ENCODE assay signal across 24 cellular contexts in the genomic region with DNA sequence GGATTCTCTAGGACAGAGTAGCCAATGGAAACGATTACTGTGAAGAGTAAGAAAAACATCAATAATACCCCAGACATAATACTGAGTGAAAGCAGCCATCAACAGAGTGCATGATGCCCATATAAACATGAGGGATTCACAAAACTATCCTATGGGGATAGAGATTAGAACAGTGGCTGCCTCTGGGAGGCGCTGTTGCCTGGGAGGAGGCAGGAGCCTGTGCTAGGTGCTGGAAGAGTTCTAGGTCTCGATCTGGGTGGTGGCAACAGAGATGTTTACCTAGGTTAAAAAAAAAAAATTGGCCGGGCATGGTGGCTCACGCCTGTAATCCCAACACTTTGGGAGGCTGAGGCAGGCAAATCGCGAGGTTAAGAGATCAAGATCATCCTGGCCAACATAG. TPM values are rescaled to one million over a fixed set of nuclear protein-coding genes. Genes with fewer than 3 reads are reported as not detected.
DNase-seq lines count a peak whose midpoint lies in the region; ATAC-seq, FAIRE-seq and TF ChIP-seq lines count a peak whose summit lies in the region.
"Had no signal": no experiment of that assay in that cellular context is flagged by ENCODE, and none has a peak within 500 bp of the region (broad histone marks: within the 10 kb centered on the region; RNA-seq: fewer than 3 reads in every experiment).

No MANE protein-coding gene starts in this region.

- H3K9me3 ChIP-seq in HepG2 (ENCODE audit: low read length) (no peaks in the 10 kb centered on the region), right lobe of liver (no peaks in the 10 kb centered on the region), spleen (no peaks in the 10 kb centered on the region)
- H3K9me3 ChIP-seq: ovary had no signal

- POLR2A ChIA-PET in HepG2 (lab: Yijun Ruan, JAX) (no interaction called here), WTC11 (lab: Charles Lee) (no interaction called here)

- H3K4me1 ChIP-seq in HepG2 (ENCODE audit: insufficient read depth, low read length), result peaks cover 14% of the 10 kb centered on the region
- H3K4me1 ChIP-seq in right lobe of liver, result no peaks in the 10 kb centered on the region
- peaks cover 0 to 8% (median 0%) of the 10 kb centered on the region in 6 donors for H3K4me1 ChIP-seq in spleen

- TF ChIP-seq CTCF in HepG2 (CRISPR knock-in tag; IDR thresholded peaks at IDR 0.05), result peak; percentile 30
- TF ChIP-seq CTCF in right lobe of liver (IDR thresholded peaks at IDR 0.05), result no peak
- TF ChIP-seq CTCF in WTC11 (IDR thresholded peaks at IDR 0.05), result peak; percentile 52
- TF ChIP-seq CTCF in spleen (IDR thresholded peaks at IDR 0.05 in 8 of 11, conservative IDR thresholded peaks at IDR 0.05 in 3 of 11), result no peak
- TF ChIP-seq CTCF in dorsolateral prefrontal cortex (IDR thresholded peaks at IDR 0.05 in 54 of 56, conservative IDR thresholded peaks at IDR 0.05 in 2 of 56; ENCODE audit: low read depth in 1 of 56, partially characterized antibody in 56 of 56), result no peak

- intact Hi-C loops in HepG2 (cut with micrococcal nuclease; ENCODE audit: unreplicated experiment) (no loop called here), right lobe of liver (cut with DNase I) (no loop called here), spleen (cut with DNase I; ENCODE audit: low total_unique reads) (no loop called here), dorsolateral prefrontal cortex (cut with DNase I) (no loop called here)

- in situ Hi-C loops in HepG2 (cut with HindIII; ENCODE audit: extremely low pct_ligation_motif_present, low pct_unique_long_range_greater_than_20kb), result no loop called here

- no peaks in the 10 kb centered on the region for H3K36me3 ChIP-seq in HepG2 (replicated peaks in 1 of 2; ENCODE audit: control insufficient read depth in 1 of 2, insufficient read depth in 2 of 2, low read length in 2 of 2)
- H3K36me3 ChIP-seq in right lobe of liver, result no peaks in the 10 kb centered on the region
- no peaks in the 10 kb centered on the region for H3K36me3 ChIP-seq in spleen
- H3K36me3 ChIP-seq: ovary had no signal

- TF ChIP-seq EP300 in HepG2 (IDR thresholded peaks at IDR 0.05; ENCODE audit: low read depth in 2 of 2, low read length in 2 of 2), result no peak
- TF ChIP-seq EP300 in HepG2 (CRISPR knock-in tag; IDR thresholded peaks at IDR 0.05; ENCODE audit: borderline replicate concordance), result no peak

- H3K27me3 ChIP-seq in HepG2 (ENCODE audit: control insufficient read depth in 1 of 2, insufficient read depth in 2 of 2, low read length in 2 of 2) (peaks cover 3 to 55% of the 10 kb centered on the region in 2 experiments; a peak in 3 of 5 replicates), right lobe of liver (no peaks in the 10 kb centered on the region), spleen (replicated peaks in 1 of 7) (peaks cover 0 to 28% (median 0%) of the 10 kb centered on the region in 7 donors), dorsolateral prefrontal cortex (peaks cover 0 to 9% (median 0%) of the 10 kb centered on the region in 45 donors)
- H3K27me3 ChIP-seq: ovary had no signal

- no peak overlapping the region for H3K4me3 Mint-ChIP-seq in WTC11
- H3K4me3 Mint-ChIP-seq: CD4-positive, alpha-beta memory T cell; naive thymus-derived CD8-positive, alpha-beta T cell; stimulated activated effector memory CD8-positive, alpha-beta T cell treated with anti-CD3 and anti-CD28 coated beads, Interleukin-12 subunit alpha, Interleukin-12 subunit beta, amount 100 ng/mL, for 72 hours had no signal

- H3K9me3 Mint-ChIP-seq in WTC11, result peaks cover 12% of the 10 kb centered on the region
- H3K9me3 Mint-ChIP-seq: naive thymus-derived CD8-positive, alpha-beta T cell; stimulated activated effector memory CD8-positive, alpha-beta T cell treated with anti-CD3 and anti-CD28 coated beads, Interleukin-12 subunit alpha, Interleukin-12 subunit beta, amount 100 ng/mL, for 72 hours had no signal

- DNase-seq in HepG2 (ENCODE audit: low spot score), result no peak
- no peak for DNase-seq in right lobe of liver
- DNase-seq in NAMALWA (ENCODE audit: low spot score), result peak; percentile 39
- peak; percentile 61 for DNase-seq in WTC11 (ENCODE audit: low spot score)
- DNase-seq in spleen, result peak; percentile 17
- DNase-seq in dorsolateral prefrontal cortex, result no peak
- DNase-seq in T-helper 9 cell, result no peak
- DNase-seq in NCI-H1417 treated with DMSO at 0.1 percent for 48 hours (lab: John Stamatoyannopoulos, UW), result no peak
- DNase-seq: activated CD4-positive, alpha-beta T cell treated with anti-CD3 and anti-CD28 coated beads, Interleukin-2, amount 50 U/mL, for 4 hours; activated gamma-delta T cell treated with Interleukin-2 at 50 U/mL for 16 hours; amniotic stem cell; caudate nucleus; CD4-positive, alpha-beta memory T cell; DMS79; KBM-7; mesenchymal stem cell; naive thymus-derived CD8-positive, alpha-beta T cell; NCI-H1417; NCI-H774; ovary had no signal

- H2AFZ ChIP-seq in HepG2 (ENCODE audit: low read length), result no peak overlapping the region

- H3K36me3 Mint-ChIP-seq in WTC11, result peaks cover 3% of the 10 kb centered on the region; the same call in 1 of the 2 replicates
- H3K36me3 Mint-ChIP-seq: CD4-positive, alpha-beta memory T cell; naive thymus-derived CD8-positive, alpha-beta T cell; stimulated activated effector memory CD8-positive, alpha-beta T cell treated with anti-CD3 and anti-CD28 coated beads, Interleukin-12 subunit alpha, Interleukin-12 subunit beta, amount 100 ng/mL, for 72 hours had no signal

- CTCF ChIA-PET in HepG2 (lab: Yijun Ruan, JAX; ENCODE audit: low intra/inter-chr PET ratio, low total read pairs) (no interaction called here), WTC11 (lab: Charles Lee) (interaction anchor here (0.8 to 0.9 kb wide), 2 partner anchors 46 to 99 kb away, joined by 3 to 5 read pairs; no protein-coding TSS in a partner anchor)

- H3K27me3 Mint-ChIP-seq in WTC11 (ENCODE audit: low read depth), result no peaks in the 10 kb centered on the region

- H3K27ac ChIP-seq in HepG2 (ENCODE audit: extremely low read length, insufficient read depth, low read length) (no peak overlapping the region), right lobe of liver (no peak overlapping the region), spleen (no peak overlapping the region), dorsolateral prefrontal cortex (peak overlapping the region in 6 of 59 donors; percentile 40 to 62 (median 52))
- H3K27ac ChIP-seq: ovary had no signal

- no peaks in the 10 kb centered on the region for H3K4me1 Mint-ChIP-seq in WTC11
- H3K4me1 Mint-ChIP-seq: CD4-positive, alpha-beta memory T cell had no signal

- no peak for FAIRE-seq in HepG2 (lab: Jason Lieb, UNC)
- FAIRE-seq: H54, RCC 7860 had no signal

- H3K4me2 ChIP-seq in HepG2 (ENCODE audit: low read depth, low read length), result no peak overlapping the region

- WGBS in HepG2 (ENCODE audit: low lambda C conversion rate), result 32% methylated on average over 7 of the region's 7 CpGs
- 74% methylated on average over 4 of the region's 7 CpGs for WGBS in right lobe of liver (ENCODE audit: insufficient coverage, low coverage, low lambda C conversion rate, missing lambda C conversion rate)
- 86 to 88% (median 87%) methylated on average over 7 of the region's 7 CpGs for WGBS in spleen, 5 donors

- TF ChIP-seq RAD21 in HepG2 (CRISPR knock-in tag; IDR thresholded peaks at IDR 0.05), result no peak

- BruUV-seq in HepG2 (replicated peaks; lab: Mats Ljungman, UMichigan), result no TSS peak

- no peaks in the 10 kb centered on the region for H4K20me1 ChIP-seq in HepG2 (ENCODE audit: insufficient read depth, low read length)

- TF ChIP-seq POLR2A in HepG2 (IDR thresholded peaks at IDR 0.05; ENCODE audit: insufficient read depth in 1 of 2, low read depth in 2 of 2, low read length in 2 of 2) (no peak), right lobe of liver (IDR thresholded peaks at IDR 0.05) (no peak), spleen (IDR thresholded peaks at IDR 0.05) (no peak)

- no peaks in the 10 kb centered on the region for H3K79me2 ChIP-seq in HepG2 (ENCODE audit: insufficient read depth, low read length)

- H3K4me3 ChIP-seq in HepG2 (replicated peaks in 1 of 3; ENCODE audit: insufficient read depth in 1 of 3, low read depth in 2 of 3, low read length in 3 of 3), result no peak overlapping the region
- H3K4me3 ChIP-seq in right lobe of liver, result no peak overlapping the region
- H3K4me3 ChIP-seq in spleen, result no peak overlapping the region
- H3K4me3 ChIP-seq in dorsolateral prefrontal cortex, result no peak overlapping the region
- H3K4me3 ChIP-seq: ovary had no signal

- no peak overlapping the region for H3K27ac Mint-ChIP-seq in WTC11
- H3K27ac Mint-ChIP-seq: naive thymus-derived CD8-positive, alpha-beta T cell; stimulated activated effector memory CD8-positive, alpha-beta T cell treated with anti-CD3 and anti-CD28 coated beads, Interleukin-12 subunit alpha, Interleukin-12 subunit beta, amount 100 ng/mL, for 72 hours had no signal

- 0 out of 3 replicates have a peak, but pooled peaks have one; percentile 20 for ATAC-seq in HepG2
- no peak for ATAC-seq in right lobe of liver
- peak; percentile 70 for ATAC-seq in WTC11
- ATAC-seq: naive thymus-derived CD8-positive, alpha-beta T cell; sciatic nerve; stimulated activated effector memory CD8-positive, alpha-beta T cell treated with anti-CD3 and anti-CD28 coated beads, Interleukin-12 subunit alpha, Interleukin-12 subunit beta, amount 100 ng/mL, for 72 hours had no signal

- no peak overlapping the region for H3K9ac ChIP-seq in HepG2 (ENCODE audit: insufficient read depth, low read depth, low read length)

RNA-seq across cellular contexts. Expression of a gene that starts 7.9 kb away (rescaled TPM):
- total RNA-seq in HepG2 (2016; rRNA removed; fragmentation: Illumina TruSeq; extraction: Trizol) (not detected in 2 replicates), right lobe of liver (1 to 10 TPM in 1 of 6 experiments, under 1 TPM in 2, not detected in 3; 0.19 to 1.2 (median 0.22) TPM), WTC11 (2021) (6.0 to 10.9 TPM (median 6.6 TPM) in 3 replicates), spleen (1 to 10 TPM in 1 of 7 donors, under 1 TPM in 6; 0.32 to 2.6 (median 0.64) TPM), dorsolateral prefrontal cortex (100 to 1,000 TPM in 11 of 120 experiments, 10 to 100 TPM in 106, 1 to 10 TPM in 3; 7.4 to 185 (median 44.7) TPM)
- total RNA-seq in HepG2 (2016; cell fraction: cytosol; rRNA removed; fragmentation: Illumina TruSeq; extraction: Trizol; ENCODE audit: low read depth), result not detected in 2 replicates
- not detected in 2 replicates for total RNA-seq in HepG2 (2016; cell fraction: insoluble cytoplasmic fraction; rRNA removed; fragmentation: Illumina TruSeq; extraction: Trizol)
- total RNA-seq in HepG2 (2016; cell fraction: membrane; rRNA removed; fragmentation: Illumina TruSeq; extraction: Trizol), result not detected in 2 replicates
- total RNA-seq in HepG2 (2016; cell fraction: nucleus; rRNA removed; fragmentation: Illumina TruSeq; extraction: Trizol), result not detected in 2 replicates
- polyA plus RNA-seq in HepG2 (2011; rRNA removed) (0.09 and 0.20 TPM in 2 replicates), spleen (under 1 TPM; 0.23 to 0.61 (median 0.41) TPM)
- polyA plus RNA-seq in HepG2 (2011; cell fraction: cytosol; rRNA removed), result 0.03 TPM in 1 of 2 replicates, not detected in the other
- polyA plus RNA-seq in HepG2 (2011; cell fraction: nucleus; rRNA removed), result 0.05 TPM in 1 of 2 replicates, not detected in the other
- polyA plus RNA-seq in HepG2 (2012), result 0.07 TPM in 1 of 2 replicates, not detected in the other
- not detected in 2 replicates for polyA plus RNA-seq in HepG2 (2016; cell fraction: cytosol; fragmentation: Illumina TruSeq; extraction: Trizol; ENCODE audit: low read depth)
- polyA plus RNA-seq in HepG2 (2016; cell fraction: insoluble cytoplasmic fraction; fragmentation: Illumina TruSeq; extraction: Trizol; ENCODE audit: low read depth), result 0.11 TPM in 1 of 2 replicates, not detected in the other
- not detected in 2 replicates for polyA plus RNA-seq in HepG2 (2016; cell fraction: membrane; fragmentation: Illumina TruSeq; extraction: Trizol; ENCODE audit: low read depth)
- polyA plus RNA-seq in HepG2 (2016; cell fraction: nucleus; fragmentation: Illumina TruSeq; extraction: Trizol; ENCODE audit: insufficient read depth, low read depth), result 0.38 TPM in 1 of 2 replicates, not detected in the other
- polyA minus RNA-seq in HepG2 (2011; rRNA and poly(A)+ RNA removed; ENCODE audit: low replicate concordance), result 42.8 TPM in 1 of 2 replicates, not detected in the other
- 0.35 TPM in 1 of 2 replicates, not detected in the other for polyA minus RNA-seq in HepG2 (2011; cell fraction: cytosol; rRNA and poly(A)+ RNA removed)
- polyA minus RNA-seq in HepG2 (2011; cell fraction: nucleus; rRNA and poly(A)+ RNA removed), result not detected in 2 replicates
- total RNA-seq: naive thymus-derived CD8-positive, alpha-beta T cell had no signal
- polyA plus RNA-seq: naive thymus-derived CD8-positive, alpha-beta T cell had no signal

Comparison
In these comparisons a context has a peak if more than half of its experiments do, and no peak if none do; other contexts are left out.
1. ATAC-seq: peak in HepG2 (single experiment) and WTC11 (single experiment); none in right lobe of liver (0 of 4).
2. CTCF ChIP-seq: peak in HepG2 (single experiment) and WTC11 (single experiment); none in right lobe of liver (0 of 4), spleen (0 of 11) and dorsolateral prefrontal cortex (0 of 56).
3. DNase-seq: peak in NAMALWA (single experiment), WTC11 (single experiment) and spleen (single experiment); none in HepG2 (single experiment), right lobe of liver (0 of 3), dorsolateral prefrontal cortex (0 of 10), T-helper 9 cell (single experiment) and NCI-H1417 treated with DMSO at 0.1 percent for 48 hours (single experiment).